ENCODE assay signal across 15 cellular contexts in genomic region chrX:48823029-48823428, GRCh38. TPM values are rescaled to one million over a fixed set of nuclear protein-coding genes. Genes with fewer than 3 reads are reported as not detected.
A peak's percentile ranks its signal among the peaks of the same experiment; 100 is the strongest.
DNase-seq lines count a peak whose midpoint lies in the region; ATAC-seq, FAIRE-seq and TF ChIP-seq lines count a peak whose summit lies in the region.
"Had no signal": no experiment of that assay in that cellular context is flagged by ENCODE, and none has a peak within 500 bp of the region (broad histone marks: within the 10 kb centered on the region; RNA-seq: fewer than 3 reads in every experiment).

No MANE protein-coding gene starts in this region.

- H3K4me1 ChIP-seq in Panc1 (ENCODE audit: control insufficient read depth, insufficient read depth, low read length) (no peaks in the 10 kb centered on the region), HepG2 (ENCODE audit: insufficient read depth, low read length) (no peaks in the 10 kb centered on the region), HAP-1 (no peaks in the 10 kb centered on the region)

- TF ChIP-seq POLR2A in HepG2 (IDR thresholded peaks at IDR 0.05; ENCODE audit: insufficient read depth in 1 of 2, low read depth in 2 of 2, low read length in 2 of 2) = no peak

- intact Hi-C loops in Panc1 (cut with micrococcal nuclease; ENCODE audit: unreplicated experiment) = no loop called here
- intact Hi-C loops in HepG2 (cut with micrococcal nuclease; ENCODE audit: unreplicated experiment) = no loop called here

- no peak overlapping the region for H3K4me2 ChIP-seq in HepG2 (ENCODE audit: low read depth, low read length)

- no peak for TF ChIP-seq EP300 in HepG2 (IDR thresholded peaks at IDR 0.05; ENCODE audit: low read depth in 2 of 2, low read length in 2 of 2)
- TF ChIP-seq EP300 in HepG2 (CRISPR knock-in tag; IDR thresholded peaks at IDR 0.05; ENCODE audit: borderline replicate concordance) = no peak

- CTCF ChIA-PET in Panc1 (lab: Charles Lee) = no interaction called here
- CTCF ChIA-PET in HepG2 (lab: Yijun Ruan, JAX; ENCODE audit: low intra/inter-chr PET ratio, low total read pairs) = no interaction called here

- H3K4me3 ChIP-seq in Panc1 (ENCODE audit: low read depth in 2 of 2, low read length in 2 of 2) (no peak overlapping the region), HepG2 (replicated peaks in 1 of 3; ENCODE audit: insufficient read depth in 1 of 3, low read depth in 2 of 3, low read length in 3 of 3) (no peak overlapping the region), HAP-1 (no peak overlapping the region)

- H2AFZ ChIP-seq in HepG2 (ENCODE audit: low read length) = no peak overlapping the region

- BruUV-seq in Panc1 (replicated peaks; lab: Mats Ljungman, UMichigan) = TSS peak; percentile 76
- TSS peak; percentile 68 for BruUV-seq in HepG2 (replicated peaks; lab: Mats Ljungman, UMichigan)

- no peaks in the 10 kb centered on the region for H3K9me3 ChIP-seq in Panc1 (ENCODE audit: control insufficient read depth, insufficient read depth, low read depth, low read length)
- H3K9me3 ChIP-seq in HepG2 (ENCODE audit: low read length) = no peaks in the 10 kb centered on the region
- H3K9me3 ChIP-seq in HAP-1 = no peaks in the 10 kb centered on the region

- no peak for FAIRE-seq in HepG2 (lab: Jason Lieb, UNC)
- FAIRE-seq: H54 had no signal

- no peaks in the 10 kb centered on the region for H4K20me1 ChIP-seq in HepG2 (ENCODE audit: insufficient read depth, low read length)

- in situ Hi-C loops in Panc1 (cut with HindIII; ENCODE audit: low pct_unique_long_range_greater_than_20kb, low sequenced_read_pairs) (no loop called here), HepG2 (cut with HindIII; ENCODE audit: extremely low pct_ligation_motif_present, low pct_unique_long_range_greater_than_20kb) (no loop called here), HAP-1 (cut with MboI; ENCODE audit: low sequenced_read_pairs) (no loop called here)

- POLR2A ChIA-PET in Panc1 (lab: Charles Lee) (no interaction called here), HepG2 (lab: Yijun Ruan, JAX) (no interaction called here)

- TF ChIP-seq RAD21 in HepG2 (CRISPR knock-in tag; IDR thresholded peaks at IDR 0.05) = no peak

- DNase-seq in ELF-1 (ENCODE audit: low read depth, low spot score) (peak; percentile 30), Panc1 (ENCODE audit: low read depth, low spot score) (no peak), HepG2 (ENCODE audit: low spot score) (no peak), HAP-1 (ENCODE audit: low spot score in 2 of 2) (no peak), middle frontal gyrus (ENCODE audit: extremely low spot score, low spot score) (no peak), dedifferentiated amniotic fluid mesenchymal stem cell (ENCODE audit: extremely low spot score) (no peak)
- DNase-seq: DMS153, NCI-H187, NCI-H69 had no signal

- ATAC-seq in Panc1 (no peak), HepG2 (no peak)

- H3K36me3 ChIP-seq in Panc1 (ENCODE audit: control insufficient read depth, insufficient read depth, low read length) = no peaks in the 10 kb centered on the region; the same call in 1 of the 2 replicates
- H3K36me3 ChIP-seq in HepG2 (replicated peaks in 1 of 2; ENCODE audit: control insufficient read depth in 1 of 2, insufficient read depth in 2 of 2, low read length in 2 of 2) = peaks cover 0 to 12% of the 10 kb centered on the region in 2 experiments; a peak in 2 of 5 replicates
- peaks cover 12% of the 10 kb centered on the region for H3K36me3 ChIP-seq in HAP-1 (replicated peaks)

- H3K27ac ChIP-seq in Panc1 (ENCODE audit: low read length) (no peak overlapping the region), HepG2 (ENCODE audit: extremely low read length, insufficient read depth, low read length) (no peak overlapping the region)
- H3K27ac ChIP-seq: C4-2B, RWPE1 had no signal

- TF ChIP-seq CTCF in Panc1 (IDR thresholded peaks at IDR 0.05) = no peak
- no peak for TF ChIP-seq CTCF in HepG2 (CRISPR knock-in tag; IDR thresholded peaks at IDR 0.05)

- H3K27me3 ChIP-seq in Panc1 (ENCODE audit: control insufficient read depth, insufficient read depth, low read length) (no peaks in the 10 kb centered on the region), HepG2 (ENCODE audit: control insufficient read depth in 1 of 2, insufficient read depth in 2 of 2, low read length in 2 of 2) (no peaks in the 10 kb centered on the region), HAP-1 (ENCODE audit: low read depth) (no peaks in the 10 kb centered on the region)

- H3K9ac ChIP-seq in HepG2 (ENCODE audit: insufficient read depth, low read depth, low read length) = no peak overlapping the region

- no peaks in the 10 kb centered on the region for H3K79me2 ChIP-seq in HepG2 (ENCODE audit: insufficient read depth, low read length)

- no CpG with 5 or more reads among the region's 6 CpGs for WGBS in HepG2 (ENCODE audit: low lambda C conversion rate)

RNA-seq across cellular contexts. Expression of gene ERAS, which starts 3.3 kb away (rescaled TPM):
- 0.23 TPM for total RNA-seq in Panc1 (2021; ENCODE audit: unreplicated experiment)
- polyA plus RNA-seq in Panc1 (2012; ENCODE audit: insufficient read length) = 0.36 TPM
- 0.22 TPM in 1 of 2 replicates, not detected in the other for total RNA-seq in HepG2 (2016; rRNA removed; fragmentation: Illumina TruSeq; extraction: Trizol)
- not detected in 2 replicates for total RNA-seq in HepG2 (2016; cell fraction: cytosol; rRNA removed; fragmentation: Illumina TruSeq; extraction: Trizol; ENCODE audit: low read depth)
- total RNA-seq in HepG2 (2016; cell fraction: insoluble cytoplasmic fraction; rRNA removed; fragmentation: Illumina TruSeq; extraction: Trizol) = 0.13 TPM in 1 of 2 replicates, not detected in the other
- not detected in 2 replicates for total RNA-seq in HepG2 (2016; cell fraction: membrane; rRNA removed; fragmentation: Illumina TruSeq; extraction: Trizol)
- total RNA-seq in HepG2 (2016; cell fraction: nucleus; rRNA removed; fragmentation: Illumina TruSeq; extraction: Trizol) = not detected in 2 replicates
- polyA plus RNA-seq in HepG2 (2011; rRNA removed) = 0.21 and 0.56 TPM in 2 replicates
- polyA plus RNA-seq in HepG2 (2011; cell fraction: cytosol; rRNA removed) = 0.09 TPM in 1 of 2 replicates, not detected in the other
- polyA plus RNA-seq in HepG2 (2011; cell fraction: nucleus; rRNA removed) = 2.4 and 3.4 TPM in 2 replicates
- 0.34 and 0.53 TPM in 2 replicates for polyA plus RNA-seq in HepG2 (2012)
- polyA plus RNA-seq in HepG2 (2016; cell fraction: cytosol; fragmentation: Illumina TruSeq; extraction: Trizol; ENCODE audit: low read depth) = not detected in 2 replicates
- not detected in 2 replicates for polyA plus RNA-seq in HepG2 (2016; cell fraction: insoluble cytoplasmic fraction; fragmentation: Illumina TruSeq; extraction: Trizol; ENCODE audit: low read depth)
- polyA plus RNA-seq in HepG2 (2016; cell fraction: membrane; fragmentation: Illumina TruSeq; extraction: Trizol; ENCODE audit: low read depth) = not detected in 2 replicates
- polyA plus RNA-seq in HepG2 (2016; cell fraction: nucleus; fragmentation: Illumina TruSeq; extraction: Trizol; ENCODE audit: insufficient read depth, low read depth) = 0.88 and 1.1 TPM in 2 replicates
- 0.12 TPM in 1 of 2 replicates, not detected in the other for polyA minus RNA-seq in HepG2 (2011; rRNA and poly(A)+ RNA removed; ENCODE audit: low replicate concordance)
- polyA minus RNA-seq in HepG2 (2011; cell fraction: cytosol; rRNA and poly(A)+ RNA removed) = not detected in 2 replicates
- 0.75 TPM in 1 of 2 replicates, not detected in the other for polyA minus RNA-seq in HepG2 (2011; cell fraction: nucleus; rRNA and poly(A)+ RNA removed)
- total RNA-seq: A673, HT1080 had no signal
- polyA plus RNA-seq: IgD-negative memory B cell had no signal

RNA-seq across cellular contexts. Expression of gene PCSK1N, which starts 12.4 kb away (rescaled TPM):
- total RNA-seq in Panc1 (2021; ENCODE audit: unreplicated experiment) (17.8 TPM), HepG2 (2016; rRNA removed; fragmentation: Illumina TruSeq; extraction: Trizol) (5.1 and 14.0 TPM in 2 replicates)
- 24.7 TPM for polyA plus RNA-seq in Panc1 (2012; ENCODE audit: insufficient read length)
- total RNA-seq in HepG2 (2016; cell fraction: cytosol; rRNA removed; fragmentation: Illumina TruSeq; extraction: Trizol; ENCODE audit: low read depth) = 9.8 and 14.0 TPM in 2 replicates
- 5.1 and 12.9 TPM in 2 replicates for total RNA-seq in HepG2 (2016; cell fraction: insoluble cytoplasmic fraction; rRNA removed; fragmentation: Illumina TruSeq; extraction: Trizol)
- total RNA-seq in HepG2 (2016; cell fraction: membrane; rRNA removed; fragmentation: Illumina TruSeq; extraction: Trizol) = 11.6 and 20.7 TPM in 2 replicates
- total RNA-seq in HepG2 (2016; cell fraction: nucleus; rRNA removed; fragmentation: Illumina TruSeq; extraction: Trizol) = 7.8 and 8.8 TPM in 2 replicates
- 4.5 and 7.0 TPM in 2 replicates for polyA plus RNA-seq in HepG2 (2011; rRNA removed)
- polyA plus RNA-seq in HepG2 (2011; cell fraction: cytosol; rRNA removed) = 6.0 and 18.5 TPM in 2 replicates
- polyA plus RNA-seq in HepG2 (2011; cell fraction: nucleus; rRNA removed) = 17.9 and 18.7 TPM in 2 replicates
- polyA plus RNA-seq in HepG2 (2012) = 16.8 and 23.0 TPM in 2 replicates
- polyA plus RNA-seq in HepG2 (2016; cell fraction: cytosol; fragmentation: Illumina TruSeq; extraction: Trizol; ENCODE audit: low read depth) = 28.6 and 33.0 TPM in 2 replicates
- 9.6 and 13.5 TPM in 2 replicates for polyA plus RNA-seq in HepG2 (2016; cell fraction: insoluble cytoplasmic fraction; fragmentation: Illumina TruSeq; extraction: Trizol; ENCODE audit: low read depth)
- polyA plus RNA-seq in HepG2 (2016; cell fraction: membrane; fragmentation: Illumina TruSeq; extraction: Trizol; ENCODE audit: low read depth) = 20.8 and 24.6 TPM in 2 replicates
- polyA plus RNA-seq in HepG2 (2016; cell fraction: nucleus; fragmentation: Illumina TruSeq; extraction: Trizol; ENCODE audit: insufficient read depth, low read depth) = 36.2 and 42.3 TPM in 2 replicates
- polyA minus RNA-seq in HepG2 (2011; rRNA and poly(A)+ RNA removed; ENCODE audit: low replicate concordance) = 5.6 TPM in 1 of 2 replicates, not detected in the other
- polyA minus RNA-seq in HepG2 (2011; cell fraction: cytosol; rRNA and poly(A)+ RNA removed) = 9.4 and 13.6 TPM in 2 replicates
- polyA minus RNA-seq in HepG2 (2011; cell fraction: nucleus; rRNA and poly(A)+ RNA removed) = 2.9 and 4.1 TPM in 2 replicates
- total RNA-seq: HT1080 had no signal

RNA-seq across cellular contexts. Expression of gene HDAC6, which starts 21.2 kb away (rescaled TPM):
- 97.1 TPM for total RNA-seq in Panc1 (2021; ENCODE audit: unreplicated experiment)
- polyA plus RNA-seq in Panc1 (2012; ENCODE audit: insufficient read length) = 81.1 TPM
- total RNA-seq in HepG2 (2016; rRNA removed; fragmentation: Illumina TruSeq; extraction: Trizol) = 57.8 and 80.4 TPM in 2 replicates
- 16.4 and 18.7 TPM in 2 replicates for total RNA-seq in HepG2 (2016; cell fraction: cytosol; rRNA removed; fragmentation: Illumina TruSeq; extraction: Trizol; ENCODE audit: low read depth)
- total RNA-seq in HepG2 (2016; cell fraction: insoluble cytoplasmic fraction; rRNA removed; fragmentation: Illumina TruSeq; extraction: Trizol) = 47.7 and 77.8 TPM in 2 replicates
- total RNA-seq in HepG2 (2016; cell fraction: membrane; rRNA removed; fragmentation: Illumina TruSeq; extraction: Trizol) = 22.7 and 25.7 TPM in 2 replicates
- total RNA-seq in HepG2 (2016; cell fraction: nucleus; rRNA removed; fragmentation: Illumina TruSeq; extraction: Trizol) = 85.5 and 102 TPM in 2 replicates
- polyA plus RNA-seq in HepG2 (2011; rRNA removed) = 93.6 and 113 TPM in 2 replicates
- 28.6 and 29.0 TPM in 2 replicates for polyA plus RNA-seq in HepG2 (2011; cell fraction: cytosol; rRNA removed)
- polyA plus RNA-seq in HepG2 (2011; cell fraction: nucleus; rRNA removed) = 538 and 699 TPM in 2 replicates
- 97.4 and 102 TPM in 2 replicates for polyA plus RNA-seq in HepG2 (2012)
- polyA plus RNA-seq in HepG2 (2016; cell fraction: cytosol; fragmentation: Illumina TruSeq; extraction: Trizol; ENCODE audit: low read depth) = 8.7 and 10.0 TPM in 2 replicates
- 42.5 and 59.2 TPM in 2 replicates for polyA plus RNA-seq in HepG2 (2016; cell fraction: insoluble cytoplasmic fraction; fragmentation: Illumina TruSeq; extraction: Trizol; ENCODE audit: low read depth)
- 17.0 and 17.4 TPM in 2 replicates for polyA plus RNA-seq in HepG2 (2016; cell fraction: membrane; fragmentation: Illumina TruSeq; extraction: Trizol; ENCODE audit: low read depth)
- polyA plus RNA-seq in HepG2 (2016; cell fraction: nucleus; fragmentation: Illumina TruSeq; extraction: Trizol; ENCODE audit: insufficient read depth, low read depth) = 255 and 257 TPM in 2 replicates
- polyA minus RNA-seq in HepG2 (2011; rRNA and poly(A)+ RNA removed; ENCODE audit: low replicate concordance) = 48.3 and 102 TPM in 2 replicates
- polyA minus RNA-seq in HepG2 (2011; cell fraction: cytosol; rRNA and poly(A)+ RNA removed) = 29.5 and 40.0 TPM in 2 replicates
- polyA minus RNA-seq in HepG2 (2011; cell fraction: nucleus; rRNA and poly(A)+ RNA removed) = 90.8 and 96.6 TPM in 2 replicates

RNA-seq across cellular contexts. Expression of gene GATA1, which starts 36.6 kb away (rescaled TPM):
- 0.23 TPM for total RNA-seq in Panc1 (2021; ENCODE audit: unreplicated experiment)
- not detected for polyA plus RNA-seq in Panc1 (2012; ENCODE audit: insufficient read length)
- 0.13 TPM in 1 of 2 replicates, not detected in the other for total RNA-seq in HepG2 (2016; rRNA removed; fragmentation: Illumina TruSeq; extraction: Trizol)
- total RNA-seq in HepG2 (2016; cell fraction: cytosol; rRNA removed; fragmentation: Illumina TruSeq; extraction: Trizol; ENCODE audit: low read depth) = not detected in 2 replicates
- 0.13 and 0.16 TPM in 2 replicates for total RNA-seq in HepG2 (2016; cell fraction: insoluble cytoplasmic fraction; rRNA removed; fragmentation: Illumina TruSeq; extraction: Trizol)
- not detected in 2 replicates for total RNA-seq in HepG2 (2016; cell fraction: membrane; rRNA removed; fragmentation: Illumina TruSeq; extraction: Trizol)
- total RNA-seq in HepG2 (2016; cell fraction: nucleus; rRNA removed; fragmentation: Illumina TruSeq; extraction: Trizol) = not detected in 2 replicates
- polyA plus RNA-seq in HepG2 (2011; rRNA removed) = 0.05 TPM in 1 of 2 replicates, not detected in the other
- polyA plus RNA-seq in HepG2 (2011; cell fraction: cytosol; rRNA removed) = 0.08 TPM in 1 of 2 replicates, not detected in the other
- not detected in 2 replicates for polyA plus RNA-seq in HepG2 (2011; cell fraction: nucleus; rRNA removed)
- polyA plus RNA-seq in HepG2 (2012) = not detected in 2 replicates
- not detected in 2 replicates for polyA plus RNA-seq in HepG2 (2016; cell fraction: cytosol; fragmentation: Illumina TruSeq; extraction: Trizol; ENCODE audit: low read depth)
- 0.31 TPM in 1 of 2 replicates, not detected in the other for polyA plus RNA-seq in HepG2 (2016; cell fraction: insoluble cytoplasmic fraction; fragmentation: Illumina TruSeq; extraction: Trizol; ENCODE audit: low read depth)
- not detected in 2 replicates for polyA plus RNA-seq in HepG2 (2016; cell fraction: membrane; fragmentation: Illumina TruSeq; extraction: Trizol; ENCODE audit: low read depth)
- not detected in 2 replicates for polyA plus RNA-seq in HepG2 (2016; cell fraction: nucleus; fragmentation: Illumina TruSeq; extraction: Trizol; ENCODE audit: insufficient read depth, low read depth)
- 0.37 and 0.38 TPM in 2 replicates for polyA minus RNA-seq in HepG2 (2011; rRNA and poly(A)+ RNA removed; ENCODE audit: low replicate concordance)
- polyA minus RNA-seq in HepG2 (2011; cell fraction: cytosol; rRNA and poly(A)+ RNA removed) = not detected in 2 replicates
- not detected in 2 replicates for polyA minus RNA-seq in HepG2 (2011; cell fraction: nucleus; rRNA and poly(A)+ RNA removed)
- total RNA-seq: A673, HT1080 had no signal
- polyA plus RNA-seq: IgD-negative memory B cell had no signal
